Comparison of ENCODE assay signal across 17 cellular contexts in genomic region chr18:7646174-7646886, GRCh38.
A peak's percentile ranks its signal among the peaks of the same experiment; 100 is the strongest.
DNase-seq lines count a peak whose midpoint lies in the region; ATAC-seq and TF ChIP-seq lines count a peak whose summit lies in the region.
"Had no signal": no experiment of that assay in that cellular context is flagged by ENCODE, and none has a peak within 500 bp of the region (broad histone marks: within the 10 kb centered on the region; RNA-seq: fewer than 3 reads in every experiment).

No MANE protein-coding gene starts in this region.

- no peak for TF ChIP-seq CTCF in HEK293 (tag by site-specific recombination; IDR thresholded peaks at IDR 0.05)
- no peak for TF ChIP-seq CTCF in upper lobe of left lung (IDR thresholded peaks at IDR 0.05)

- H3K4me3 ChIP-seq in right cardiac atrium (ENCODE audit: low read length) (no peak overlapping the region), HEK293 (ENCODE audit: low read depth, low read length) (no peak overlapping the region), neuronal stem cell (ENCODE audit: low read length in 2 of 2) (no peak overlapping the region), upper lobe of left lung (no peak overlapping the region)
- H3K4me3 ChIP-seq: MG63, PC-9, SK-N-MC had no signal

- H2BK15ac ChIP-seq in neuronal stem cell (ENCODE audit: low read length): no peak overlapping the region

- no peaks in the 10 kb centered on the region for H3K36me3 ChIP-seq in HEK293 (ENCODE audit: control insufficient read depth in 2 of 2, insufficient read depth in 1 of 2, low read length in 2 of 2)
- no peaks in the 10 kb centered on the region for H3K36me3 ChIP-seq in neuronal stem cell (replicated peaks in 1 of 2; ENCODE audit: control insufficient read depth in 2 of 2, insufficient read depth in 2 of 2, low read length in 2 of 2)
- H3K36me3 ChIP-seq in upper lobe of left lung: no peaks in the 10 kb centered on the region
- H3K36me3 ChIP-seq: MG63 had no signal

- no peaks in the 10 kb centered on the region for H3K27me3 ChIP-seq in right cardiac atrium (ENCODE audit: control insufficient read depth, insufficient read depth)
- no peaks in the 10 kb centered on the region for H3K27me3 ChIP-seq in neuronal stem cell (ENCODE audit: control insufficient read depth in 3 of 3, insufficient read depth in 3 of 3, low read depth in 1 of 3, low read length in 3 of 3)
- no peaks in the 10 kb centered on the region for H3K27me3 ChIP-seq in upper lobe of left lung
- H3K27me3 ChIP-seq: MG63 had no signal

- WGBS in right cardiac atrium: 95% methylated on average over 6 of the region's 6 CpGs
- WGBS in neuronal stem cell (ENCODE audit: extremely low coverage in 2 of 2, insufficient read length in 2 of 2, insufficient replicate concordance in 1 of 2), 2 donors: no CpG with 5 or more reads among the region's 6 CpGs
- WGBS in upper lobe of left lung, 2 donors: 89% methylated on average over 6 of the region's 6 CpGs

- H3K4me1 ChIP-seq in right cardiac atrium (ENCODE audit: control insufficient read depth, insufficient read depth, low read length) (peaks cover 8% of the 10 kb centered on the region), HEK293 (ENCODE audit: control insufficient read depth, insufficient read depth, low read length) (peaks cover 16% of the 10 kb centered on the region), neuronal stem cell (ENCODE audit: control insufficient read depth in 2 of 2, insufficient read depth in 1 of 2, low read depth in 1 of 2, low read length in 2 of 2) (peaks cover 0 to 2% of the 10 kb centered on the region in 2 donors), upper lobe of left lung (peaks cover 4 to 15% (median 8%) of the 10 kb centered on the region in 4 donors)

- no peaks in the 10 kb centered on the region for H3K79me1 ChIP-seq in neuronal stem cell (ENCODE audit: low read depth, low read length)

- no peak for TF ChIP-seq POLR2A in upper lobe of left lung (IDR thresholded peaks at IDR 0.05)

- intact Hi-C loops in left ventricle myocardium superior (cut with micrococcal nuclease) (no loop called here), right cardiac atrium (cut with DNase I) (no loop called here)

- ATAC-seq in left ventricle myocardium superior: peak; percentile 27
- ATAC-seq in right cardiac atrium: no peak
- ATAC-seq in upper lobe of left lung (ENCODE audit: low FRiP score in 2 of 2): no peak

- H3K9me3 ChIP-seq in right cardiac atrium (ENCODE audit: control insufficient read depth, low read length): no peaks in the 10 kb centered on the region
- H3K9me3 ChIP-seq in HEK293 (ENCODE audit: control insufficient read depth, insufficient read depth, low read depth, low read length): no peaks in the 10 kb centered on the region
- H3K9me3 ChIP-seq in neuronal stem cell (replicated peaks in 1 of 2; ENCODE audit: control insufficient read depth in 2 of 2, insufficient read depth in 1 of 2, low read depth in 1 of 2, low read length in 2 of 2): peaks cover 2 to 4% of the 10 kb centered on the region in 2 donors
- peaks cover 0 to 5% (median 0%) of the 10 kb centered on the region in 4 donors for H3K9me3 ChIP-seq in upper lobe of left lung
- H3K9me3 ChIP-seq: MG63 had no signal

- no peak overlapping the region for H2AFZ ChIP-seq in neuronal stem cell (ENCODE audit: low read length)
- H2AFZ ChIP-seq: PC-9 had no signal

- H3K4me2 ChIP-seq in neuronal stem cell (ENCODE audit: insufficient read depth, low read length, poor library complexity, severe bottlenecking): no peak overlapping the region
- H3K4me2 ChIP-seq: KMS-11, PC-9 had no signal

- no peak overlapping the region for H2AK5ac ChIP-seq in neuronal stem cell (ENCODE audit: low read depth, low read length)

- peak overlapping the region; percentile 12 for H3K18ac ChIP-seq in neuronal stem cell (ENCODE audit: low read length)

- no peak overlapping the region for H4K8ac ChIP-seq in neuronal stem cell (ENCODE audit: low read depth, low read length)

- no peak overlapping the region for H2BK120ac ChIP-seq in neuronal stem cell (ENCODE audit: low read depth, low read length)

- no peak overlapping the region for H2BK5ac ChIP-seq in neuronal stem cell (ENCODE audit: low read length)

- no peak overlapping the region for H2BK12ac ChIP-seq in neuronal stem cell (ENCODE audit: low read length)

- H3K14ac ChIP-seq in neuronal stem cell (ENCODE audit: low read length): no peak overlapping the region

- H4K91ac ChIP-seq in neuronal stem cell (ENCODE audit: low read depth, low read length, poor library complexity): no peak overlapping the region

- no peak overlapping the region for H3K23ac ChIP-seq in neuronal stem cell (ENCODE audit: low read depth, low read length, poor library complexity)

- no peak for DNase-seq in left ventricle myocardium superior
- DNase-seq in right cardiac atrium: no peak
- DNase-seq in SW480 (ENCODE audit: low spot score): peak; percentile 80
- no peak for DNase-seq in neuronal stem cell (ENCODE audit: low spot score)
- DNase-seq in activated naive CD4-positive, alpha-beta T cell treated with Interleukin-2 at 50 U/mL for 16 hours: no peak
- DNase-seq in upper lobe of left lung: no peak
- no peak for DNase-seq in NK-92 (lab: John Stamatoyannopoulos, UW; ENCODE audit: unreplicated experiment)
- DNase-seq: CD8-positive, alpha-beta memory T cell; DMS 273 treated with DMSO at 0.1 percent for 48 hours; H7; NCI-H2081 treated with DMSO at 0.1 percent for 48 hours; PC-9; T-helper 1 cell had no signal

- H3K27ac ChIP-seq in right cardiac atrium (ENCODE audit: low read length) (no peak overlapping the region), HEK293 (ENCODE audit: extremely low read depth, low read depth, low read length) (0 out of 2 replicates have a peak overlapping the region, but pooled peaks have one; percentile 24), neuronal stem cell (replicated peaks; ENCODE audit: low read length) (no peak overlapping the region), upper lobe of left lung (no peak overlapping the region)
- H3K27ac ChIP-seq: KMS-11, PC-9, SK-N-MC had no signal

- no peak overlapping the region for H3K4ac ChIP-seq in neuronal stem cell (ENCODE audit: low read length)

- no peak for TF ChIP-seq EP300 in upper lobe of left lung (IDR thresholded peaks at IDR 0.05)

- no peak overlapping the region for H3K9ac ChIP-seq in neuronal stem cell (ENCODE audit: low read depth, low read length, poor library complexity)
- H3K9ac ChIP-seq: KMS-11 had no signal

- POLR2A ChIA-PET in HEK293 (lab: Yijun Ruan, JAX): no interaction called here

- CTCF ChIA-PET in HEK293 (lab: Yijun Ruan, JAX): interaction anchor here (0.6 kb wide), 1 partner anchor 16 kb away, joined by 3 read pairs; no protein-coding TSS in a partner anchor

TF ChIP-seq in HEK293, 187 proteins besides CTCF, POLR2A, EP300 and RAD21:
- TF ChIP-seq ATF2 (tag by site-specific recombination; IDR thresholded peaks at IDR 0.05; ENCODE audit: low read depth): no peak
